10 cellular contexts compared by ENCODE assay signal in genomic region chr19:6038634-6039405, GRCh38.
DNase-seq lines count a peak whose midpoint lies in the region; ATAC-seq lines count a peak whose summit lies in the region.
"Had no signal": no experiment of that assay in that cellular context is flagged by ENCODE, and none has a peak within 500 bp of the region (broad histone marks: within the 10 kb centered on the region; RNA-seq: fewer than 3 reads in every experiment).

No MANE protein-coding gene starts in this region.

- no peaks in the 10 kb centered on the region for H3K27me3 Mint-ChIP-seq in T-helper 1 cell treated with Interleukin-12 subunit alpha and Interleukin-12 subunit beta and Interleukin-4 antibody, amounts not matched to agents 30 μg/mL and 1 μg/mL, for 36 hours (ENCODE audit: low read depth)
- H3K27me3 Mint-ChIP-seq in naive B cell = no peaks in the 10 kb centered on the region

- no peak overlapping the region for H3K4me3 Mint-ChIP-seq in T-helper 1 cell treated with Interleukin-12 subunit alpha and Interleukin-12 subunit beta and Interleukin-4 antibody, amounts not matched to agents 30 μg/mL and 1 μg/mL, for 36 hours
- peak overlapping the region in 1 of 8 donors; percentile 22 for H3K4me3 Mint-ChIP-seq in naive B cell

- no peaks in the 10 kb centered on the region for H3K9me3 Mint-ChIP-seq in T-helper 1 cell treated with Interleukin-12 subunit alpha and Interleukin-12 subunit beta and Interleukin-4 antibody, amounts not matched to agents 30 μg/mL and 1 μg/mL, for 36 hours
- no peaks in the 10 kb centered on the region for H3K9me3 Mint-ChIP-seq in naive B cell

- peak overlapping the region; percentile 32 for H3K27ac Mint-ChIP-seq in T-helper 1 cell treated with Interleukin-12 subunit alpha and Interleukin-12 subunit beta and Interleukin-4 antibody, amounts not matched to agents 30 μg/mL and 1 μg/mL, for 36 hours
- H3K27ac Mint-ChIP-seq in naive B cell = no peak overlapping the region

- ATAC-seq in activated CD4-positive, CD25-positive, alpha-beta regulatory T cell treated with anti-CD3 and anti-CD28 coated beads, Interleukin-2, amount 50 U/mL, for 24 hours = peak; percentile 73 to 86
- ATAC-seq in GM21825 (IDR thresholded peaks at IDR 0.05; ENCODE audit: unreplicated experiment) = peak; percentile 52
- ATAC-seq in naive B cell (ENCODE audit: low read depth in 2 of 2) = peak; percentile 49 to 74
- ATAC-seq in GM21381 (IDR thresholded peaks at IDR 0.05; ENCODE audit: unreplicated experiment) = no peak
- ATAC-seq in GM21619 (IDR thresholded peaks at IDR 0.05; ENCODE audit: unreplicated experiment) = no peak

- peaks cover 8% of the 10 kb centered on the region for H3K36me3 Mint-ChIP-seq in T-helper 1 cell treated with Interleukin-12 subunit alpha and Interleukin-12 subunit beta and Interleukin-4 antibody, amounts not matched to agents 30 μg/mL and 1 μg/mL, for 36 hours (ENCODE audit: low read depth)
- no peaks in the 10 kb centered on the region for H3K36me3 Mint-ChIP-seq in naive B cell

- no peak for DNase-seq in activated CD4-positive, CD25-positive, alpha-beta regulatory T cell treated with anti-CD3 and anti-CD28 coated beads, Interleukin-2, amount 50 U/mL, for 72 hours
- DNase-seq in naive B cell = no peak
- no peak for DNase-seq in activated effector memory CD4-positive, alpha-beta T cell treated with anti-CD3 and anti-CD28 coated beads, Interleukin-2, amount 50 U/mL, for 16 hours
- DNase-seq: effector CD8-positive, alpha-beta T cell; stimulated activated naive CD4-positive, alpha-beta T cell had no signal

- H3K4me1 Mint-ChIP-seq in T-helper 1 cell treated with Interleukin-12 subunit alpha and Interleukin-12 subunit beta and Interleukin-4 antibody, amounts not matched to agents 30 μg/mL and 1 μg/mL, for 36 hours (ENCODE audit: low read depth) = peaks cover 11% of the 10 kb centered on the region
- H3K4me1 Mint-ChIP-seq in naive B cell = peaks cover 0 to 4% (median 0%) of the 10 kb centered on the region in 3 donors

Comparison
In these comparisons a context has a peak if more than half of its experiments do, and no peak if none do; other contexts are left out.
1. ATAC-seq: peak in activated CD4-positive, CD25-positive, alpha-beta regulatory T cell treated with anti-CD3 and anti-CD28 coated beads, Interleukin-2, amount 50 U/mL, for 24 hours (2 of 2), GM21825 (single experiment) and naive B cell (2 of 2); none in GM21381 (single experiment) and GM21619 (single experiment).